ENCODE assay signal across 19 cellular contexts in the genomic region with DNA sequence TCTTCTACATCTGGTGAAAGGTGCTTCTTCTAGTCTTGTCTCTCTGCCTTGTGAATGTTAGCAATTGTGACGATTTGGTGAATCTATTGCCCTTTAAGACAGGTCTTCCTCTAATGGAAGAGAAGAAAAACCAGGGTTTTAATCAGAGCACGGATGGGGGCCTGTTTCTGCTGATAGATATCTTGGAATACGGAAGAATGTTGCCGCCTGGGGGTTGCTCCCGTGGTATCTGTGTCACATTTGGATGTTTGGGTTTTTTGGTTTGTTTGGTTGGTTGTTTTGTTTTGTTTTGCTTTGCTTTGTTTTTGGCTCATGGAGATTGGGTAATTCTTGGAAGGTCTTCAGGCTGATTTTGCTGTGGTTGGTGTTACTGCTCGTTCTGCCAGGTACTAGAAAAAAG. TPM values are rescaled to one million over a fixed set of nuclear protein-coding genes. Genes with fewer than 3 reads are reported as not detected.
DNase-seq lines count a peak whose midpoint lies in the region; ATAC-seq and TF ChIP-seq lines count a peak whose summit lies in the region.
"Had no signal": no experiment of that assay in that cellular context is flagged by ENCODE, and none has a peak within 500 bp of the region (broad histone marks: within the 10 kb centered on the region; RNA-seq: fewer than 3 reads in every experiment).

No MANE protein-coding gene starts in this region.

- H3K4me3 ChIP-seq in iPS-18a (ENCODE audit: low read length) = peak overlapping the region; percentile 18
- H3K4me3 ChIP-seq: GM12878, GM23248, HAP-1 had no signal

- H3K9me3 ChIP-seq in H9 (ENCODE audit: control insufficient read depth, low read depth, low read length) (no peaks in the 10 kb centered on the region), iPS-18a (ENCODE audit: control insufficient read depth, low read depth, low read length) (no peaks in the 10 kb centered on the region)
- H3K9me3 ChIP-seq: HAP-1 had no signal

- H3K4me3 Mint-ChIP-seq in H9 (peak overlapping the region; percentile 1 to 66; a peak in 4 of 5 replicates), WTC11 (peak overlapping the region; percentile 65)
- H3K4me3 Mint-ChIP-seq: CD4-positive, alpha-beta T cell; IgD-negative memory B cell had no signal

- no peaks in the 10 kb centered on the region for H3K36me3 ChIP-seq in iPS-18a (ENCODE audit: control insufficient read depth, low read depth, low read length)
- H3K36me3 ChIP-seq: HAP-1 had no signal

- H3K79me1 ChIP-seq in H9 (ENCODE audit: insufficient read depth, low read depth, low read length, poor library complexity, severe bottlenecking) = no peaks in the 10 kb centered on the region

- no peak overlapping the region for H3K14ac ChIP-seq in H9 (ENCODE audit: insufficient read depth, low read length)

- H3K27me3 ChIP-seq in H9 (ENCODE audit: insufficient read depth, low read length) (no peaks in the 10 kb centered on the region), iPS-18a (ENCODE audit: control insufficient read depth, insufficient read depth, low read length) (no peaks in the 10 kb centered on the region)

- TF ChIP-seq CTCF in H9 (conservative IDR thresholded peaks at IDR 0.05) (no peak), WTC11 (IDR thresholded peaks at IDR 0.05) (no peak)

- H3K9me3 Mint-ChIP-seq in H9 (peaks cover 0 to 7% of the 10 kb centered on the region in 2 experiments; a peak in 3 of 5 replicates), WTC11 (0 out of 2 replicates have a peak, but pooled peaks cover 5% of the 10 kb centered on the region)
- H3K9me3 Mint-ChIP-seq: CD4-positive, alpha-beta T cell had no signal

- WGBS in H9 (ENCODE audit: extremely low coverage, insufficient read length, low lambda C conversion rate) = no CpG with 5 or more reads among the region's 6 CpGs

- H3K36me3 Mint-ChIP-seq in H9 (ENCODE audit: insufficient read depth in 1 of 3, low read depth in 3 of 3) (peaks cover 0 to 12% (median 0%) of the 10 kb centered on the region in 3 experiments; a peak in 3 of 7 replicates), WTC11 (no peaks in the 10 kb centered on the region)
- H3K36me3 Mint-ChIP-seq: IgD-negative memory B cell had no signal

- H3K4me1 ChIP-seq in H9 (ENCODE audit: insufficient read depth, low read length) (peaks cover 5% of the 10 kb centered on the region; the same call in 1 of the 2 replicates), iPS-18a (ENCODE audit: control insufficient read depth, low read depth, low read length) (peaks cover 16% of the 10 kb centered on the region)

- no peak overlapping the region for H3K23ac ChIP-seq in H9 (ENCODE audit: insufficient read length, low read depth, low read length)

- no peak overlapping the region for H3K4ac ChIP-seq in H9 (ENCODE audit: low read depth, low read length)

- H3K27ac Mint-ChIP-seq in H9 = peak overlapping the region; percentile 67 to 94 (median 83); a peak in 6 of 7 replicates
- peak overlapping the region; percentile 96 for H3K27ac Mint-ChIP-seq in WTC11
- H3K27ac Mint-ChIP-seq: CD4-positive, alpha-beta T cell had no signal

- CTCF ChIA-PET in WTC11 (lab: Charles Lee) = interaction anchor here (1.6 kb wide), 1 partner anchor 94 kb away, joined by 6 read pairs; no protein-coding TSS in a partner anchor

- no peaks in the 10 kb centered on the region for H4K20me1 ChIP-seq in H9 (ENCODE audit: control insufficient read depth, insufficient read depth, insufficient read length)

- no peaks in the 10 kb centered on the region for H3K27me3 Mint-ChIP-seq in H9 (ENCODE audit: low read depth)
- no peaks in the 10 kb centered on the region for H3K27me3 Mint-ChIP-seq in WTC11 (ENCODE audit: low read depth)

- ATAC-seq in WTC11 = peak; percentile 19
- no peak for ATAC-seq in GM21447 (IDR thresholded peaks at IDR 0.05; ENCODE audit: unreplicated experiment)
- ATAC-seq in GM18858 (IDR thresholded peaks at IDR 0.05; ENCODE audit: unreplicated experiment) = no peak
- ATAC-seq: GM12878, HepG2 had no signal

- POLR2A ChIA-PET in WTC11 (lab: Charles Lee) = interaction anchor here (0.6 to 2.1 kb wide), 3 partner anchors 11 to 429 kb away, joined by 3 to 6 read pairs (median 3); partner anchors contain the start of gene SLC1A3

- peaks cover 31 to 44% of the 10 kb centered on the region in 2 experiments for H3K4me1 Mint-ChIP-seq in H9
- peaks cover 62% of the 10 kb centered on the region for H3K4me1 Mint-ChIP-seq in WTC11

- no peak overlapping the region for H2BK120ac ChIP-seq in H9 (ENCODE audit: low read depth, low read length, poor library complexity, severe bottlenecking)

- no peak for DNase-seq in H9
- DNase-seq in WTC11 (ENCODE audit: low spot score) = no peak
- no peak for DNase-seq in COLO668 (lab: John Stamatoyannopoulos, UW; ENCODE audit: unreplicated experiment)
- no peak for DNase-seq in mesenteric fat pad (ENCODE audit: low spot score)
- DNase-seq: AML-193; CD4-positive, alpha-beta T cell; DMS153; DMS79; GM23248; Karpas-422; KBM-7 had no signal

- H2BK5ac ChIP-seq in H9 (ENCODE audit: insufficient read length, low read length) = no peak overlapping the region

- H4K8ac ChIP-seq in H9 (replicated peaks; ENCODE audit: insufficient read length, low read depth, low read length) = no peak overlapping the region

- no peak overlapping the region for H2AK5ac ChIP-seq in H9 (ENCODE audit: insufficient read length, low read length)

- H3K23me2 ChIP-seq in H9 (ENCODE audit: insufficient read length, low read depth, low read length, poor library complexity, severe bottlenecking) = no peaks in the 10 kb centered on the region

- H2BK12ac ChIP-seq in H9 (ENCODE audit: insufficient read length, low read depth, low read length) = no peak overlapping the region

- H4K91ac ChIP-seq in H9 (ENCODE audit: insufficient read length, low read depth, low read length) = no peak overlapping the region

- H3K79me2 ChIP-seq in H9 (ENCODE audit: insufficient read depth, low read length) = no peaks in the 10 kb centered on the region

- peak overlapping the region; percentile 50 for H3K4me2 ChIP-seq in H9 (ENCODE audit: insufficient read depth, insufficient read length, low read length)

- H3K18ac ChIP-seq in H9 (ENCODE audit: insufficient read length, low read depth, low read length) = no peak overlapping the region

- no peak overlapping the region for H2BK15ac ChIP-seq in H9 (ENCODE audit: low read depth, low read length)

- H2BK20ac ChIP-seq in H9 (ENCODE audit: low read depth, low read length, poor library complexity, severe bottlenecking) = no peak overlapping the region

- H3T11ph ChIP-seq in H9 (ENCODE audit: low read length) = no peak overlapping the region

- no peak overlapping the region for H4K5ac ChIP-seq in H9 (ENCODE audit: insufficient read length, low read depth, low read length)

- H3K56ac ChIP-seq in H9 (ENCODE audit: insufficient read length, low read depth, low read length) = no peak overlapping the region

- H3K9ac ChIP-seq in H9 (ENCODE audit: extremely low read depth, insufficient read length, low read length) (no peak overlapping the region), iPS-18a (ENCODE audit: low read length) (no peak overlapping the region)
- H3K9ac ChIP-seq: GM23248 had no signal

- H3K27ac ChIP-seq in H9 (ENCODE audit: insufficient read length, low read depth, low read length) = peak overlapping the region; percentile 30
- H3K27ac ChIP-seq in iPS-18a (ENCODE audit: low read length) = peak overlapping the region; percentile 51
- H3K27ac ChIP-seq: C4-2B, GM23248 had no signal

- no peak overlapping the region for H2AFZ ChIP-seq in H9 (ENCODE audit: low read length)
- H2AFZ ChIP-seq: GM23248 had no signal

TF ChIP-seq in WTC11, 78 proteins besides CTCF, POLR2A, EP300 and RAD21:
- TF ChIP-seq, protein P1, sequence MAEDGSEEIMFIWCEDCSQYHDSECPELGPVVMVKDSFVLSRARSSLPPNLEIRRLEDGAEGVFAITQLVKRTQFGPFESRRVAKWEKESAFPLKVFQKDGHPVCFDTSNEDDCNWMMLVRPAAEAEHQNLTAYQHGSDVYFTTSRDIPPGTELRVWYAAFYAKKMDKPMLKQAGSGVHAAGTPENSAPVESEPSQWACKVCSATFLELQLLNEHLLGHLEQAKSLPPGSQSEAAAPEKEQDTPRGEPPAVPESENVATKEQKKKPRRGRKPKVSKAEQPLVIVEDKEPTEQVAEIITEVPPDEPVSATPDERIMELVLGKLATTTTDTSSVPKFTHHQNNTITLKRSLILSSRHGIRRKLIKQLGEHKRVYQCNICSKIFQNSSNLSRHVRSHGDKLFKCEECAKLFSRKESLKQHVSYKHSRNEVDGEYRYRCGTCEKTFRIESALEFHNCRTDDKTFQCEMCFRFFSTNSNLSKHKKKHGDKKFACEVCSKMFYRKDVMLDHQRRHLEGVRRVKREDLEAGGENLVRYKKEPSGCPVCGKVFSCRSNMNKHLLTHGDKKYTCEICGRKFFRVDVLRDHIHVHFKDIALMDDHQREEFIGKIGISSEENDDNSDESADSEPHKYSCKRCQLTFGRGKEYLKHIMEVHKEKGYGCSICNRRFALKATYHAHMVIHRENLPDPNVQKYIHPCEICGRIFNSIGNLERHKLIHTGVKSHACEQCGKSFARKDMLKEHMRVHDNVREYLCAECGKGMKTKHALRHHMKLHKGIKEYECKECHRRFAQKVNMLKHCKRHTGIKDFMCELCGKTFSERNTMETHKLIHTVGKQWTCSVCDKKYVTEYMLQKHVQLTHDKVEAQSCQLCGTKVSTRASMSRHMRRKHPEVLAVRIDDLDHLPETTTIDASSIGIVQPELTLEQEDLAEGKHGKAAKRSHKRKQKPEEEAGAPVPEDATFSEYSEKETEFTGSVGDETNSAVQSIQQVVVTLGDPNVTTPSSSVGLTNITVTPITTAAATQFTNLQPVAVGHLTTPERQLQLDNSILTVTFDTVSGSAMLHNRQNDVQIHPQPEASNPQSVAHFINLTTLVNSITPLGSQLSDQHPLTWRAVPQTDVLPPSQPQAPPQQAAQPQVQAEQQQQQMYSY (CRISPR knock-in tag; IDR thresholded peaks at IDR 0.05) = 0 out of 2 replicates have a peak, but pooled peaks have one; percentile 16
- TF ChIP-seq, protein P2, sequence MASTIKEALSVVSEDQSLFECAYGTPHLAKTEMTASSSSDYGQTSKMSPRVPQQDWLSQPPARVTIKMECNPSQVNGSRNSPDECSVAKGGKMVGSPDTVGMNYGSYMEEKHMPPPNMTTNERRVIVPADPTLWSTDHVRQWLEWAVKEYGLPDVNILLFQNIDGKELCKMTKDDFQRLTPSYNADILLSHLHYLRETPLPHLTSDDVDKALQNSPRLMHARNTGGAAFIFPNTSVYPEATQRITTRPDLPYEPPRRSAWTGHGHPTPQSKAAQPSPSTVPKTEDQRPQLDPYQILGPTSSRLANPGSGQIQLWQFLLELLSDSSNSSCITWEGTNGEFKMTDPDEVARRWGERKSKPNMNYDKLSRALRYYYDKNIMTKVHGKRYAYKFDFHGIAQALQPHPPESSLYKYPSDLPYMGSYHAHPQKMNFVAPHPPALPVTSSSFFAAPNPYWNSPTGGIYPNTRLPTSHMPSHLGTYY (CRISPR knock-in tag; IDR thresholded peaks at IDR 0.05) = no peak
TF ChIP-seq in WTC11: peak in this region for 1.

RNA-seq across cellular contexts. Expression of gene SLC1A3, which starts 9.7 kb away (rescaled TPM):
- 18.4 and 18.6 TPM in 2 replicates for total RNA-seq in H9 (2021)
- 45.9 to 77.9 TPM (median 53.8 TPM) in 3 replicates for total RNA-seq in WTC11 (2021)
- total RNA-seq in mesenteric fat pad = 429 TPM
- total RNA-seq: CD4-positive, alpha-beta T cell; HepG2 had no signal
